18 cellular contexts compared by ENCODE assay signal in the genomic region with DNA sequence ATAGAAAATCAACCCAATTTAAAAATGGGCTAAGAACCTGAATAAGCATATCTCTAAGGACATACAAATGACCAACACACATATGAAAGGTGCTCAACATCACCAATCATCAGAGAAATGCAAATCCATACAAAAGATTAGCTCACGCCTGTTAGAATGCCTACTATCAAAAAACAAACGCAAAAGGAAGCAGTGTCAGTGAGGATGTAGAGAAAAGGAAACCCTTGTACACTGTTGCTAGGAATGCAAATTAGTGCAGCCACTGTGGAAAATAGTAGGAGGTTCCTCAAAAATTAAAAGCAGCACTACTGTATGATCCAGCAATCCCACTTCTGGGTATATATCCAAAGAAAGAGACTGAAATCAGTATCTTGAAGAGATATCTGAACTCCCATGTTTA.
"Had no signal": no experiment of that assay in that cellular context is flagged by ENCODE, and none has a peak within 500 bp of the region (broad histone marks: within the 10 kb centered on the region; RNA-seq: fewer than 3 reads in every experiment).

No MANE protein-coding gene starts in this region.

- H3K79me2 ChIP-seq: parathyroid adenoma had no signal

- H3K9me3 ChIP-seq: breast epithelium, colonic mucosa, esophagus squamous epithelium, gastroesophageal sphincter, thoracic aorta, vagina had no signal

- H2AFZ ChIP-seq: parathyroid adenoma had no signal

- H3K4me3 ChIP-seq: breast epithelium, colonic mucosa, esophagus squamous epithelium, gastroesophageal sphincter, thoracic aorta, vagina had no signal

- H3K36me3 ChIP-seq: breast epithelium, colonic mucosa, gastroesophageal sphincter, thoracic aorta, vagina had no signal

- H3K9ac ChIP-seq: parathyroid adenoma had no signal

- ATAC-seq: gastroesophageal sphincter; sciatic nerve; stimulated activated memory B cell treated with anti-CD40 and anti-IgM and Interleukin-4, amounts not matched to agents 10 μg/mL and 1 μg/mL and 100 μg/mL, for 72 hours had no signal

- H3K27ac ChIP-seq: breast epithelium, colonic mucosa, esophagus squamous epithelium, gastroesophageal sphincter, parathyroid adenoma, thoracic aorta, vagina had no signal

- DNase-seq: activated B cell treated with CpG ODN at 0.5 μM for 24 hours; activated naive CD4-positive, alpha-beta T cell treated with anti-CD3 and anti-CD28 coated beads, Interleukin-2, amount 10 ng/mL, durations not matched to agents 7 days and 5 days; amniotic stem cell; colonic mucosa; endodermal cell; esophagus squamous epithelium; head of caudate nucleus; hypothalamus; nucleus accumbens; small intestine; T-helper 9 cell had no signal

- H3K27me3 ChIP-seq: breast epithelium, colonic mucosa, esophagus squamous epithelium, gastroesophageal sphincter, vagina had no signal

- H3K4me1 ChIP-seq: breast epithelium, colonic mucosa, esophagus squamous epithelium, gastroesophageal sphincter, parathyroid adenoma, vagina had no signal
